8 cellular contexts compared by ENCODE assay signal in the genomic region with DNA sequence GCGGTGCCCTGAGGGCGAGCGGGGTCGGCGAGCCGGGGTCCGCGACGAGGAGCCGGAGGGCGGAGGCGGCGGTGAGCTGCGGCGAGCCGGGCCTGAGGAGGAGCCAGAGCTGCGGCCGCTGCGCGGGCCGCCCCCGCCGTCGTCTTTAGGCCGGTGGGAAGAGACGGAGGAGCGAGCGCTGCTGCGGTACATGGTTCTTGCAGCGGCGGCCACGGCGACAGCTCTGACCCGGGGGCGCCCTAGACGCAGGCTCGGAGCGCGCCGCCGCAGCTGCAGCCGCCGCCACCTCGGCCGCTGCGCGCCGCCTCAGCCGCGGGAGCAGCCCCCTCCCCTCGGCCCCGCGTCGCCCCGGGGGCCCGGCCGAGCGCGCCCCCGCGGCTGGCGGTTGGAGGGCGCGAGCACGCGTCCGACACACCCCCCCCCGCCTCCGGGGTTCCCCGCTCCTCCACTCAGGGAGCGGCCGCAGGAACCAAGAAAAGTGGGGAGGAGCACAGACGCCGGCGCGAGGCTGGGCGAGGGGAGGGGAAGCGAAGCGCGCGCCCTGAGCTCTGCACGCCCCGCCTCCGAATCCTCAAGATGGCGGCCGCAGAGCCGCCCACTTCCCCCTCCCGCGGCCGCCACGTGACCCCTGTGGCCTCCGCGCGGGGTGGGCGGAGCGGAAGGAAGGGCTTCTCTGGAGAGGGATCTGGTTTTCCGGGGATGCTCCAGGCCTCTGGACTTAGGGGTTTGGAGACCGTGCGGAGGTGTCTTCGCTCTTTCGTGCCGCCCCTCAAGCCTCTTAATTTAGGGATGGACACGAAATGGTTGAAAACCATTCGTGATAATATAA. TPM values are rescaled to one million over a fixed set of nuclear protein-coding genes. Genes with fewer than 3 reads are reported as not detected.
DNase-seq lines count a peak whose midpoint lies in the region; TF ChIP-seq lines count a peak whose summit lies in the region.

A gene with protein sequence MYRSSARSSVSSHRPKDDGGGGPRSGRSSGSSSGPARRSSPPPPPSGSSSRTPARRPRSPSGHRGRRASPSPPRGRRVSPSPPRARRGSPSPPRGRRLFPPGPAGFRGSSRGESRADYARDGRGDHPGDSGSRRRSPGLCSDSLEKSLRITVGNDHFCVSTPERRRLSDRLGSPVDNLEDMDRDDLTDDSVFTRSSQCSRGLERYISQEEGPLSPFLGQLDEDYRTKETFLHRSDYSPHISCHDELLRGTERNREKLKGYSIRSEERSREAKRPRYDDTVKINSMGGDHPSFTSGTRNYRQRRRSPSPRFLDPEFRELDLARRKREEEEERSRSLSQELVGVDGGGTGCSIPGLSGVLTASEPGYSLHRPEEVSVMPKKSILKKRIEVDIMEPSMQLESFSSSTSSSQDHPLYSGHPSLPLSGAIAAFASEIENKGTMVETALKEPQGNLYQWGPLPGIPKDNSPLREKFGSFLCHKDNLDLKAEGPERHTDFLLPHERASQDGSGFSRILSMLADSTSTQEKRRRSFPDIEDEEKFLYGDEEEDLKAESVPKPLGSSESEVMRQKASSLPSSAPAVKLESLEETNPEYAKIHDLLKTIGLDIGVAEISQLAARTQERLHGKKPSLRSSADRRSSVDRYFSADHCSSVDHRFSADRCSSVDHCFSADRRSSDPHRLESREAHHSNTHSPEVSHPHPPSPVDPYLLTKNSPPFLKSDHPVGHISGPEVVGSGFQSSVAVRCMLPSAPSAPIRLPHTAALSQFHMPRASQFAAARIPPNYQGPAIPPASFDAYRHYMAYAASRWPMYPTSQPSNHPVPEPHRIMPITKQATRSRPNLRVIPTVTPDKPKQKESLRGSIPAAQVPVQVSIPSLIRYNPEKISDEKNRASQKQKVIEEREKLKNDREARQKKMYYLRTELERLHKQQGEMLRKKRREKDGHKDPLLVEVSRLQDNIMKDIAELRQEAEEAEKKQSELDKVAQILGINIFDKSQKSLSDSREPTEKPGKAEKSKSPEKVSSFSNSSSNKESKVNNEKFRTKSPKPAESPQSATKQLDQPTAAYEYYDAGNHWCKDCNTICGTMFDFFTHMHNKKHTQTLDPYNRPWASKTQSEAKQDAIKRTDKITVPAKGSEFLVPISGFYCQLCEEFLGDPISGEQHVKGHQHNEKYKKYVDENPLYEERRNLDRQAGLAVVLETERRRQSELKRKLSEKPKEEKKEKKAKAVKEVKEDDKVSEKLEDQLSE (N-terminal part only) (minus strand): TSS at position 474 of the 829 bp plus-strand sequence. CDS start 282 bp downstream, at position 192.

- in situ Hi-C loops in SK-MEL-5 (cut with HindIII; ENCODE audit: low pct_unique_long_range_greater_than_20kb, low sequenced_read_pairs): no loop called here

- H2AFZ ChIP-seq in neuron (ENCODE audit: low read depth, low read length): peak within 1 kb of the TSS; percentile 69

- no peaks in the 10 kb centered on the region for H3K27me3 ChIP-seq in neuron (ENCODE audit: insufficient read depth, low read length)

- H3K4me3 ChIP-seq in HFF-Myc (replicated peaks; ENCODE audit: low read depth, low read length): peak within 1 kb of the TSS; percentile 73
- peak within 1 kb of the TSS; percentile 82 for H3K4me3 ChIP-seq in neuron (ENCODE audit: low read length)

- peaks cover 11% of the 10 kb centered on the region for H3K36me3 ChIP-seq in neuron (ENCODE audit: insufficient read depth, low read length)

- no peak for TF ChIP-seq CTCF in HFF-Myc (IDR thresholded peaks at IDR 0.05; ENCODE audit: low read depth, low read length, missing control alignments)

- DNase-seq in GF-D8 (lab: John Stamatoyannopoulos, UW) (peak; percentile 90), HFF-Myc (ENCODE audit: extremely low read depth, low read depth) (peak; percentile 82), NAMALWA (ENCODE audit: low spot score) (peak; percentile 96), SK-MEL-5 (ENCODE audit: low read depth, low spot score) (peak; percentile 95), foreskin melanocyte (peak; percentile 96), stromal cell of bone marrow (ENCODE audit: low read depth) (peak; percentile 97)
- DNase-seq in activated naive CD4-positive, alpha-beta T cell (lab: John Stamatoyannopoulos, UW): peak; percentile 66 to 90 (median 81)

- no peaks in the 10 kb centered on the region for H3K9me3 ChIP-seq in neuron (ENCODE audit: low read length)

- peaks cover 12% of the 10 kb centered on the region for H3K4me1 ChIP-seq in neuron (ENCODE audit: insufficient read depth, low read length)

RNA-seq across cellular contexts. Expression of the gene that starts here (rescaled TPM):
- total RNA-seq in SK-MEL-5 (2014; rRNA removed; shearing (Covaris generic)): 8.6 and 9.6 TPM in 2 replicates
- 10.1 and 14.0 TPM in 2 replicates for polyA plus RNA-seq in SK-MEL-5 (2015; cell fraction: cytosol; rRNA removed)
- 18.7 and 21.2 TPM in 2 replicates for polyA plus RNA-seq in SK-MEL-5 (2015; cell fraction: nucleus; rRNA removed)

Comparison
In these comparisons a context has a peak if more than half of its experiments do, and no peak if none do; other contexts are left out.
1. Peak in every context shown above with its lines: DNase-seq and H3K4me3 ChIP-seq.